2 cellular contexts compared by ENCODE assay signal in genomic region chr17:82870541-82870940, GRCh38.
TF ChIP-seq lines count a peak whose summit lies in the region.

No MANE protein-coding gene starts in this region.

TF ChIP-seq in GM23338, 12 proteins besides CTCF, POLR2A, EP300 and RAD21:
- no peak for TF ChIP-seq EZH2 (IDR thresholded peaks at IDR 0.05; ENCODE audit: low read depth, unreplicated experiment)
- TF ChIP-seq ETS1 (IDR thresholded peaks at IDR 0.05) = no peak
- TF ChIP-seq JUNB (IDR thresholded peaks at IDR 0.05; ENCODE audit: unreplicated experiment) = no peak

TF ChIP-seq in endothelial cell of umbilical vein, 7 proteins besides CTCF, POLR2A, EP300 and RAD21:
- TF ChIP-seq GATA2 (IDR thresholded peaks at IDR 0.05; ENCODE audit: insufficient read depth, insufficient read length, low read depth, low read length) = no peak
- no peak for TF ChIP-seq MYC (IDR thresholded peaks at IDR 0.05; ENCODE audit: low read depth, low read length)
- no peak for TF ChIP-seq JUN (IDR thresholded peaks at IDR 0.05; ENCODE audit: borderline replicate concordance, insufficient read depth, insufficient read length, low read depth)
- no peak for TF ChIP-seq FOS (IDR thresholded peaks at IDR 0.05; ENCODE audit: borderline replicate concordance, insufficient read depth, low read length)
- no peak for TF ChIP-seq MAX (IDR thresholded peaks at IDR 0.05; ENCODE audit: insufficient read depth, insufficient read length)
- TF ChIP-seq EZH2 (IDR thresholded peaks at IDR 0.05; ENCODE audit: borderline replicate concordance, low read depth, low read length, severe bottlenecking) = no peak
- TF ChIP-seq POLR2AphosphoS5 (IDR thresholded peaks at IDR 0.05; ENCODE audit: insufficient read depth, low read depth, low read length) = no peak
TF ChIP-seq in endothelial cell of umbilical vein: peak in this region for 0.
